25 cellular contexts compared by ENCODE assay signal in genomic region chr1:24212376-24212775, GRCh38.
"Had no signal": no experiment of that assay in that cellular context is flagged by ENCODE, and none has a peak within 500 bp of the region (broad histone marks: within the 10 kb centered on the region; RNA-seq: fewer than 3 reads in every experiment).

No MANE protein-coding gene starts in this region.

- H3K4me3 ChIP-seq: cardiac muscle cell, MG63 had no signal

- H3K27me3 ChIP-seq: cardiac muscle cell, MG63 had no signal

- DNase-seq: activated CD4-positive, alpha-beta T cell treated with anti-CD3 and anti-CD28 coated beads for 1 hour; activated CD4-positive, alpha-beta T cell treated with anti-CD3 and anti-CD28 coated beads, Interleukin-2, amount 10 ng/mL, durations not matched to agents 24 days and 14 days; activated CD4-positive, alpha-beta T cell treated with anti-CD3 and anti-CD28 coated beads, Interleukin-2, amount 50 U/mL, for 48 hours; activated CD8-positive, alpha-beta memory T cell treated with anti-CD3 and anti-CD28 coated beads, Interleukin-2, amount 10 ng/mL, durations not matched to agents 7 days and 5 days; activated effector memory CD4-positive, alpha-beta T cell treated with anti-CD3 and anti-CD28 coated beads, Interleukin-2, amount 50 U/mL, for 16 hours; activated naive CD4-positive, alpha-beta T cell treated with Interleukin-2 at 50 U/mL for 16 hours; activated naive CD8-positive, alpha-beta T cell treated with anti-CD3 and anti-CD28 coated beads, Interleukin-2, amount 50 U/mL, for 24 hours; activated T-cell treated with anti-CD3 and anti-CD28 coated beads, Interleukin-2, amount 50 U/mL, for 24 hours; amygdala; brain microvascular endothelial cell; cerebellar nuclear complex; MG63; MV-4-11; NCI-H1092 treated with DMSO at 0.1 percent for 48 hours; NCI-H1417 treated with DMSO at 0.1 percent for 48 hours; NCI-H1694 treated with DMSO at 0.1 percent for 48 hours; NCI-H2029 treated with DMSO at 0.1 percent for 48 hours; NCI-H510A treated with DMSO at 0.1 percent for 48 hours; NCI-H69; SIG-M5; T-helper 17 cell; T-helper 9 cell had no signal

- H3K36me3 ChIP-seq: brain microvascular endothelial cell, cardiac muscle cell, MG63 had no signal

- H3K9me3 ChIP-seq: MG63 had no signal

- ATAC-seq: activated CD8-positive, alpha-beta memory T cell treated with anti-CD3 and anti-CD28 coated beads, Interleukin-2, amount 10 ng/mL, durations not matched to agents 7 days and 5 days; activated naive CD4-positive, alpha-beta T cell treated with anti-CD3 and anti-CD28 coated beads, Interleukin-2, amount 50 U/mL, for 72 hours; activated naive CD8-positive, alpha-beta T cell treated with anti-CD3 and anti-CD28 coated beads, Interleukin-2, amount 50 U/mL, for 24 hours; T-helper 17 cell; WTC11 had no signal

- H3K27ac ChIP-seq: brain microvascular endothelial cell, cardiac muscle cell had no signal
